14 cellular contexts compared by ENCODE assay signal in the genomic region with DNA sequence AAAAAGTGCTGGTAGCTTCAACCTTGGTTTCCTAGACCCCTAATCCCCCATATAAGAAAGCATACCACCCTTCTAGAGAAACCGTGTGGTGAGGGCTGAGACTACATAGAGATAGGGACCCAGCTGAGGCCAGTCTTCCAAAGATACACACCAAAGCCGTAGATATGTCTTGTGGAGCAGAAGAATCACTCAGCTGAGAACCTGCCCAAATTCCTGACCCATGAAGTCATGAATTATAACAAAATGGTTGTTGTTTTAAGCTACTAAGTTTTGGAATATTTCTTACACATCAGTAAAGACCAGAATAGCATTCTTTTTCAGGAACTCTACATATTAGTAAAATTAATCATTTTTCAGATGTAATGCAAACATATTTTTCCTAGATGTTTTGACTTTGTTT. TPM values are rescaled to one million over a fixed set of nuclear protein-coding genes. Genes with fewer than 3 reads are reported as not detected.
A peak's percentile ranks its signal among the peaks of the same experiment; 100 is the strongest.
DNase-seq lines count a peak whose midpoint lies in the region; ATAC-seq, FAIRE-seq and TF ChIP-seq lines count a peak whose summit lies in the region.
"Had no signal": no experiment of that assay in that cellular context is flagged by ENCODE, and none has a peak within 500 bp of the region (broad histone marks: within the 10 kb centered on the region; RNA-seq: fewer than 3 reads in every experiment).

No MANE protein-coding gene starts in this region.

- peaks cover 31% of the 10 kb centered on the region for H3K36me3 Mint-ChIP-seq in HFFc6 (ENCODE audit: low read depth)
- peaks cover 59% of the 10 kb centered on the region for H3K36me3 Mint-ChIP-seq in activated T-helper 17 cell treated with anti-CD3 and anti-CD28 coated beads, Interleukin-2, amount 50 U/mL, for 72 hours (ENCODE audit: low read depth)

- POLR2A ChIA-PET in HepG2 (lab: Yijun Ruan, JAX) = interaction anchor here (1.0 kb wide), 1 partner anchor 12 kb away, joined by 3 read pairs; no protein-coding TSS in a partner anchor

- H3K4me1 ChIP-seq in adipocyte (ENCODE audit: control insufficient read depth, insufficient read depth, low read length) = peaks cover 24% of the 10 kb centered on the region
- peaks cover 23% of the 10 kb centered on the region for H3K4me1 ChIP-seq in foreskin keratinocyte
- peaks cover 19% of the 10 kb centered on the region for H3K4me1 ChIP-seq in HepG2 (ENCODE audit: insufficient read depth, low read length)

- H2AFZ ChIP-seq in HepG2 (ENCODE audit: low read length) = no peak overlapping the region

- 50% methylated on average over 2 of the region's 2 CpGs for WGBS in HepG2 (ENCODE audit: low lambda C conversion rate)

- no peaks in the 10 kb centered on the region; the same call in 1 of the 2 replicates for H4K20me1 ChIP-seq in HepG2 (ENCODE audit: insufficient read depth, low read length)

- no peak for TF ChIP-seq POLR2A in HepG2 (IDR thresholded peaks at IDR 0.05; ENCODE audit: insufficient read depth in 1 of 2, low read depth in 2 of 2, low read length in 2 of 2)

- peaks cover 50% of the 10 kb centered on the region for H3K4me1 Mint-ChIP-seq in HFFc6 (ENCODE audit: low read depth)
- peaks cover 8% of the 10 kb centered on the region for H3K4me1 Mint-ChIP-seq in activated T-helper 17 cell treated with anti-CD3 and anti-CD28 coated beads, Interleukin-2, amount 50 U/mL, for 72 hours

- H3K9ac ChIP-seq in adipocyte (ENCODE audit: low read length) = no peak overlapping the region
- H3K9ac ChIP-seq in HepG2 (ENCODE audit: insufficient read depth, low read depth, low read length) = no peak overlapping the region

- in situ Hi-C loops in HepG2 (cut with HindIII; ENCODE audit: extremely low pct_ligation_motif_present, low pct_unique_long_range_greater_than_20kb) = loop anchor here (25.0 kb wide), 1 partner anchor 504 kb away; the partner anchor contains the start of gene PLEKHA6

- H3K27me3 Mint-ChIP-seq in HFFc6 (ENCODE audit: insufficient read depth) = peaks cover 15% of the 10 kb centered on the region
- no peaks in the 10 kb centered on the region for H3K27me3 Mint-ChIP-seq in activated T-helper 17 cell treated with anti-CD3 and anti-CD28 coated beads, Interleukin-2, amount 50 U/mL, for 72 hours
- H3K27me3 Mint-ChIP-seq: activated naive CD4-positive, alpha-beta T cell treated with anti-CD3 and anti-CD28 coated beads, Interleukin-2, amount 50 U/mL, for 24 hours; effector memory CD8-positive, alpha-beta T cell had no signal

- intact Hi-C loops in HepG2 (cut with micrococcal nuclease; ENCODE audit: unreplicated experiment) (no loop called here), posterior cingulate gyrus (cut with DNase I) (no loop called here)

- no peak overlapping the region for H3K4me2 ChIP-seq in HepG2 (ENCODE audit: low read depth, low read length)

- H3K79me2 ChIP-seq in HepG2 (ENCODE audit: insufficient read depth, low read length) = peaks cover 16% of the 10 kb centered on the region

- DNase-seq in HFFc6 (peak; percentile 79), adipocyte (ENCODE audit: low read depth) (peak; percentile 64), foreskin keratinocyte (peak; percentile 58 to 82), stromal cell of bone marrow (ENCODE audit: low read depth) (peak; percentile 36), HepG2 (ENCODE audit: low spot score) (no peak), posterior cingulate gyrus (no peak)
- DNase-seq: effector memory CD8-positive, alpha-beta T cell; NCI-H526 treated with DMSO at 0.1 percent for 48 hours; psoas muscle; upper lobe of right lung had no signal

- TF ChIP-seq CTCF in HFFc6 (IDR thresholded peaks at IDR 0.05) (no peak), foreskin keratinocyte (conservative IDR thresholded peaks at IDR 0.05) (no peak), HepG2 (CRISPR knock-in tag; IDR thresholded peaks at IDR 0.05) (no peak)

- H3K36me3 ChIP-seq in adipocyte (ENCODE audit: control insufficient read depth, insufficient read depth, low read length, severe bottlenecking) = peaks cover 36% of the 10 kb centered on the region
- peaks cover 0 to 8% of the 10 kb centered on the region in 2 experiments; a peak in 2 of 5 replicates for H3K36me3 ChIP-seq in HepG2 (replicated peaks in 1 of 2; ENCODE audit: control insufficient read depth in 1 of 2, insufficient read depth in 2 of 2, low read length in 2 of 2)

- CTCF ChIA-PET in HepG2 (lab: Yijun Ruan, JAX; ENCODE audit: low intra/inter-chr PET ratio, low total read pairs) = no interaction called here

- H3K4me3 Mint-ChIP-seq in HFFc6 = peak overlapping the region; percentile 44
- H3K4me3 Mint-ChIP-seq in activated T-helper 17 cell treated with anti-CD3 and anti-CD28 coated beads, Interleukin-2, amount 50 U/mL, for 72 hours = no peak overlapping the region
- H3K4me3 Mint-ChIP-seq: activated naive CD4-positive, alpha-beta T cell treated with anti-CD3 and anti-CD28 coated beads, Interleukin-2, amount 50 U/mL, for 24 hours; effector memory CD8-positive, alpha-beta T cell had no signal

- peak overlapping the region; percentile 74 for H3K27ac Mint-ChIP-seq in HFFc6
- no peak overlapping the region for H3K27ac Mint-ChIP-seq in activated T-helper 17 cell treated with anti-CD3 and anti-CD28 coated beads, Interleukin-2, amount 50 U/mL, for 72 hours
- H3K27ac Mint-ChIP-seq: activated naive CD4-positive, alpha-beta T cell treated with anti-CD3 and anti-CD28 coated beads, Interleukin-2, amount 50 U/mL, for 24 hours had no signal

- H3K4me3 ChIP-seq in adipocyte (ENCODE audit: low read length) = no peak overlapping the region
- H3K4me3 ChIP-seq in HepG2 (replicated peaks in 1 of 3; ENCODE audit: insufficient read depth in 1 of 3, low read depth in 2 of 3, low read length in 3 of 3) = no peak overlapping the region
- H3K4me3 ChIP-seq: psoas muscle, upper lobe of right lung had no signal

- H3K27me3 ChIP-seq in adipocyte (replicated peaks; ENCODE audit: control insufficient read depth, insufficient read depth, low read length) (no peaks in the 10 kb centered on the region), foreskin keratinocyte (no peaks in the 10 kb centered on the region), HepG2 (ENCODE audit: control insufficient read depth in 1 of 2, insufficient read depth in 2 of 2, low read length in 2 of 2) (no peaks in the 10 kb centered on the region; a peak in 1 of 5 replicates)
- H3K27me3 ChIP-seq: upper lobe of right lung had no signal

- TF ChIP-seq RAD21 in HepG2 (CRISPR knock-in tag; IDR thresholded peaks at IDR 0.05) = no peak

- no TSS peak for BruUV-seq in HepG2 (replicated peaks; lab: Mats Ljungman, UMichigan)

- no peaks in the 10 kb centered on the region for H3K9me3 Mint-ChIP-seq in HFFc6
- no peaks in the 10 kb centered on the region for H3K9me3 Mint-ChIP-seq in activated T-helper 17 cell treated with anti-CD3 and anti-CD28 coated beads, Interleukin-2, amount 50 U/mL, for 72 hours
- H3K9me3 Mint-ChIP-seq: activated naive CD4-positive, alpha-beta T cell treated with anti-CD3 and anti-CD28 coated beads, Interleukin-2, amount 50 U/mL, for 24 hours; effector memory CD8-positive, alpha-beta T cell had no signal

- no peak for FAIRE-seq in HepG2 (lab: Jason Lieb, UNC)
- FAIRE-seq: islet of Langerhans had no signal

- H3K27ac ChIP-seq in foreskin keratinocyte (peak overlapping the region; percentile 2), HepG2 (ENCODE audit: extremely low read length, insufficient read depth, low read length) (no peak overlapping the region)
- H3K27ac ChIP-seq: psoas muscle, upper lobe of right lung had no signal

- H3K9me3 ChIP-seq in adipocyte (ENCODE audit: control insufficient read depth, low read length) = no peaks in the 10 kb centered on the region
- no peaks in the 10 kb centered on the region for H3K9me3 ChIP-seq in HepG2 (ENCODE audit: low read length)
- H3K9me3 ChIP-seq: psoas muscle, upper lobe of right lung had no signal

- ATAC-seq in foreskin keratinocyte = peak; percentile 26
- no peak for ATAC-seq in HepG2
- ATAC-seq in HG02840 (IDR thresholded peaks at IDR 0.05; ENCODE audit: low FRiP score, unreplicated experiment) = no peak
- ATAC-seq in activated T-helper 17 cell treated with anti-CD3 and anti-CD28 coated beads, Interleukin-2, amount 50 U/mL, for 72 hours (replicated peaks) = no peak
- ATAC-seq: effector memory CD8-positive, alpha-beta T cell; psoas muscle; upper lobe of right lung had no signal

- TF ChIP-seq EP300 in HepG2 (IDR thresholded peaks at IDR 0.05; ENCODE audit: low read depth in 2 of 2, low read length in 2 of 2) (no peak), HepG2 (CRISPR knock-in tag; IDR thresholded peaks at IDR 0.05; ENCODE audit: borderline replicate concordance) (no peak)

TF ChIP-seq in HepG2, 621 proteins besides CTCF, POLR2A, EP300 and RAD21 (continues in another document):
- no peak for TF ChIP-seq HIVEP1 (CRISPR knock-in tag; IDR thresholded peaks at IDR 0.05)
- TF ChIP-seq ZSCAN30 (CRISPR knock-in tag; IDR thresholded peaks at IDR 0.05) = no peak
- TF ChIP-seq ZSCAN20 (CRISPR knock-in tag; IDR thresholded peaks at IDR 0.05; ENCODE audit: borderline replicate concordance) = no peak

RNA-seq across cellular contexts. Expression of gene SNRPE, which starts 3.3 kb away (rescaled TPM):
- total RNA-seq in HFFc6 (2021; fragmentation: NEBNext Ultra II Directional; extraction: Animal tissue kit (Norgen Biotek cat#: 25700)) = 100 to 1,000 TPM; 154 to 186 (median 163) TPM
- total RNA-seq in foreskin keratinocyte (162 and 184 TPM in 2 replicates), HepG2 (2016; rRNA removed; fragmentation: Illumina TruSeq; extraction: Trizol) (281 and 397 TPM in 2 replicates)
- polyA plus RNA-seq in foreskin keratinocyte (312 and 338 TPM in 2 replicates), HepG2 (2011; rRNA removed) (99.9 and 146 TPM in 2 replicates)
- total RNA-seq in HepG2 (2016; cell fraction: cytosol; rRNA removed; fragmentation: Illumina TruSeq; extraction: Trizol; ENCODE audit: low read depth) = 127 and 132 TPM in 2 replicates
- 284 and 448 TPM in 2 replicates for total RNA-seq in HepG2 (2016; cell fraction: insoluble cytoplasmic fraction; rRNA removed; fragmentation: Illumina TruSeq; extraction: Trizol)
- 202 and 234 TPM in 2 replicates for total RNA-seq in HepG2 (2016; cell fraction: membrane; rRNA removed; fragmentation: Illumina TruSeq; extraction: Trizol)
- 116 and 125 TPM in 2 replicates for total RNA-seq in HepG2 (2016; cell fraction: nucleus; rRNA removed; fragmentation: Illumina TruSeq; extraction: Trizol)
- 124 and 143 TPM in 2 replicates for polyA plus RNA-seq in HepG2 (2011; cell fraction: cytosol; rRNA removed)
- 40.4 and 45.1 TPM in 2 replicates for polyA plus RNA-seq in HepG2 (2011; cell fraction: nucleus; rRNA removed)
- 214 and 272 TPM in 2 replicates for polyA plus RNA-seq in HepG2 (2012)
- polyA plus RNA-seq in HepG2 (2016; cell fraction: cytosol; fragmentation: Illumina TruSeq; extraction: Trizol; ENCODE audit: low read depth) = 231 and 232 TPM in 2 replicates
- polyA plus RNA-seq in HepG2 (2016; cell fraction: insoluble cytoplasmic fraction; fragmentation: Illumina TruSeq; extraction: Trizol; ENCODE audit: low read depth) = 479 and 511 TPM in 2 replicates
- polyA plus RNA-seq in HepG2 (2016; cell fraction: membrane; fragmentation: Illumina TruSeq; extraction: Trizol; ENCODE audit: low read depth) = 269 and 273 TPM in 2 replicates
- polyA plus RNA-seq in HepG2 (2016; cell fraction: nucleus; fragmentation: Illumina TruSeq; extraction: Trizol; ENCODE audit: insufficient read depth, low read depth) = 235 and 237 TPM in 2 replicates
- 19.3 and 51.2 TPM in 2 replicates for polyA minus RNA-seq in HepG2 (2011; rRNA and poly(A)+ RNA removed; ENCODE audit: low replicate concordance)
- 18.3 and 33.6 TPM in 2 replicates for polyA minus RNA-seq in HepG2 (2011; cell fraction: cytosol; rRNA and poly(A)+ RNA removed)
- polyA minus RNA-seq in HepG2 (2011; cell fraction: nucleus; rRNA and poly(A)+ RNA removed) = 38.9 and 43.3 TPM in 2 replicates
- total RNA-seq in activated T-helper 17 cell treated with anti-CD3 and anti-CD28 coated beads, Interleukin-2, amount 50 U/mL, for 72 hours = 100 to 1,000 TPM; 168 to 275 TPM

Comparison
In these comparisons a context has a peak if more than half of its experiments do, and no peak if none do; other contexts are left out.
1. DNase-seq: peak in HFFc6 (single experiment), adipocyte (single experiment), foreskin keratinocyte (2 of 2) and stromal cell of bone marrow (single experiment); none in HepG2 (single experiment) and posterior cingulate gyrus (0 of 10).